In genomic region chr16:65071371-65072311, GRCh38 we compare ENCODE assay signal across 11 cellular contexts. TPM values are rescaled to one million over a fixed set of nuclear protein-coding genes. Genes with fewer than 3 reads are reported as not detected.
DNase-seq lines count a peak whose midpoint lies in the region; ATAC-seq and TF ChIP-seq lines count a peak whose summit lies in the region.
"Had no signal": no experiment of that assay in that cellular context is flagged by ENCODE, and none has a peak within 500 bp of the region (broad histone marks: within the 10 kb centered on the region; RNA-seq: fewer than 3 reads in every experiment).

No MANE protein-coding gene starts in this region.

- CTCF ChIA-PET in HEK293T (lab: Yijun Ruan, JAX), result no interaction called here

- peaks cover 5% of the 10 kb centered on the region for H3K36me3 Mint-ChIP-seq in brain

- H3K9me3 Mint-ChIP-seq in brain, result no peaks in the 10 kb centered on the region

- peaks cover 81% of the 10 kb centered on the region for H3K4me1 Mint-ChIP-seq in brain
- H3K4me1 Mint-ChIP-seq: activated T-helper 17 cell treated with anti-CD3 and anti-CD28 coated beads, Interleukin-2, amount 50 U/mL, for 72 hours had no signal

- peak; percentile 9 for DNase-seq in DMS 273 treated with DMSO at 0.1 percent for 48 hours (lab: John Stamatoyannopoulos, UW)
- peak; percentile 47 for DNase-seq in iris pigment epithelial cell (ENCODE audit: low read depth)
- peak; percentile 83 for DNase-seq in retina
- DNase-seq in HEK293T (ENCODE audit: extremely low spot score), result no peak
- no peak for DNase-seq in central memory CD4-positive, alpha-beta T cell
- DNase-seq: NCI-H1436 treated with DMSO at 0.1 percent for 48 hours; stimulated activated naive CD4-positive, alpha-beta T cell had no signal

- no peaks in the 10 kb centered on the region for H3K27me3 Mint-ChIP-seq in brain
- H3K27me3 Mint-ChIP-seq: activated T-helper 17 cell treated with anti-CD3 and anti-CD28 coated beads, Interleukin-2, amount 50 U/mL, for 72 hours had no signal

- H3K27ac Mint-ChIP-seq in brain, result peak overlapping the region in 3 of 5 experiments; percentile 32 to 93 (median 85)
- H3K27ac Mint-ChIP-seq: activated T-helper 17 cell treated with anti-CD3 and anti-CD28 coated beads, Interleukin-2, amount 50 U/mL, for 72 hours had no signal

- ATAC-seq in GM18511 (IDR thresholded peaks at IDR 0.05; ENCODE audit: unreplicated experiment) (no peak), HG02870 (IDR thresholded peaks at IDR 0.05; ENCODE audit: unreplicated experiment) (no peak)
- ATAC-seq: activated T-helper 17 cell treated with anti-CD3 and anti-CD28 coated beads, Interleukin-2, amount 50 U/mL, for 72 hours had no signal

- no peak for TF ChIP-seq CTCF in brain (conservative IDR thresholded peaks at IDR 0.05)

- POLR2A ChIA-PET in HEK293T (lab: Yijun Ruan, JAX), result no interaction called here

- peak overlapping the region in 3 of 5 experiments; percentile 0 to 51 (median 50) for H3K4me3 Mint-ChIP-seq in brain
- H3K4me3 Mint-ChIP-seq: activated T-helper 17 cell treated with anti-CD3 and anti-CD28 coated beads, Interleukin-2, amount 50 U/mL, for 72 hours had no signal

TF ChIP-seq in HEK293T, 16 proteins besides CTCF, POLR2A, EP300 and RAD21:
- TF ChIP-seq FOXA1 (IDR thresholded peaks at IDR 0.05) (no peak), FOXM1 (IDR thresholded peaks at IDR 0.05; ENCODE audit: borderline replicate concordance) (no peak), L3MBTL2 (conservative IDR thresholded peaks at IDR 0.05) (no peak), ELF4 (IDR thresholded peaks at IDR 0.05) (no peak), SUZ12 (IDR thresholded peaks at IDR 0.05) (no peak), CTBP1 (IDR thresholded peaks at IDR 0.05; ENCODE audit: borderline replicate concordance) (no peak), PKNOX1 (IDR thresholded peaks at IDR 0.05) (no peak), NFRKB (IDR thresholded peaks at IDR 0.05) (no peak), HDGF (IDR thresholded peaks at IDR 0.05; ENCODE audit: borderline replicate concordance) (no peak), BHLHE40 (IDR thresholded peaks at IDR 0.05; ENCODE audit: borderline replicate concordance) (no peak), LEF1 (IDR thresholded peaks at IDR 0.05; ENCODE audit: borderline replicate concordance) (no peak), TARDBP (IDR thresholded peaks at IDR 0.05) (no peak), ARNT (IDR thresholded peaks at IDR 0.05) (no peak)

RNA-seq across cellular contexts. Expression of gene CDH11, which starts 50.2 kb away (rescaled TPM):
- 10.4 TPM for polyA plus RNA-seq in brain (ENCODE audit: insufficient read depth, low read depth, low replicate concordance)

Comparison
In these comparisons a context has a peak if more than half of its experiments do, and no peak if none do; other contexts are left out.
1. DNase-seq: peak in DMS 273 treated with DMSO at 0.1 percent for 48 hours (single experiment), iris pigment epithelial cell (single experiment) and retina (single experiment); none in HEK293T (single experiment) and central memory CD4-positive, alpha-beta T cell (single experiment).